In the genomic region with DNA sequence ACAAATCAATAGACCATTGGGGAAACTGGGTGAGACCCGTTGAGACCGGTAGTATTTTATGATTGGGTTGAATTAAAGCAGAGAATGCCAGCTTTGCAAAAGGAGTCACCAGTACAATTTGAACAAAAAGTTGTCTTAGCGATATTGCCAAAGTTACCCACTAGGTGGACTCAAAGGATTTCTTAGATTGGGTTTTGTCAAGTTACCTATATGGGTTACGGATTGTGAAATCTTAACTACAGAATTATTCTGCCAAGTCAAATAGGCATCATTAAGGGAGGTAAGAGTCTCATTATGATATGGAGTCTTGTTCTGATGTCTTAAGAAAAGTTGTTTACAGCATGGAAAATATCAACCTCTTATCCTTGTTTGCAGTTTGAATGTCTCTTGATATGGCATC, we compare ENCODE assay signal across 12 cellular contexts.
DNase-seq lines count a peak whose midpoint lies in the region; FAIRE-seq and TF ChIP-seq lines count a peak whose summit lies in the region.
"Had no signal": no experiment of that assay in that cellular context is flagged by ENCODE, and none has a peak within 500 bp of the region (broad histone marks: within the 10 kb centered on the region; RNA-seq: fewer than 3 reads in every experiment).

No MANE protein-coding gene starts in this region.

- H3K4me1 Mint-ChIP-seq in activated naive CD4-positive, alpha-beta T cell treated with anti-CD3 and anti-CD28 coated beads, Interleukin-2, amount 10 ng/mL, durations not matched to agents 7 days and 5 days: no peaks in the 10 kb centered on the region

- H3K9me3 Mint-ChIP-seq in activated naive CD4-positive, alpha-beta T cell treated with anti-CD3 and anti-CD28 coated beads, Interleukin-2, amount 10 ng/mL, durations not matched to agents 7 days and 5 days: no peaks in the 10 kb centered on the region
- H3K9me3 Mint-ChIP-seq: CD8-positive, alpha-beta T cell; WTC11 had no signal

- peak; percentile 5 for DNase-seq in 8988T
- DNase-seq in GM18507 (ENCODE audit: extremely low spot score, insufficient read length, low read depth): no peak
- peak; percentile 22 for DNase-seq in NCI-H524 treated with DMSO at 0.1 percent for 48 hours (lab: John Stamatoyannopoulos, UW)
- DNase-seq in epithelial cell of esophagus (ENCODE audit: low read depth): peak; percentile 55
- no peak for DNase-seq in iPS-NIHi11 (ENCODE audit: low spot score)
- DNase-seq in SHP77 treated with DMSO at 0.1 percent for 48 hours (lab: John Stamatoyannopoulos, UW): no peak
- no peak for DNase-seq in NCI-H1436 treated with DMSO at 0.1 percent for 48 hours (lab: John Stamatoyannopoulos, UW)
- DNase-seq in activated naive CD4-positive, alpha-beta T cell treated with anti-CD3 and anti-CD28 coated beads, Interleukin-2, amount 10 ng/mL, durations not matched to agents 7 days and 5 days: no peak
- DNase-seq: adrenal gland; CD8-positive, alpha-beta T cell; tibial artery had no signal

- H3K36me3 Mint-ChIP-seq in activated naive CD4-positive, alpha-beta T cell treated with anti-CD3 and anti-CD28 coated beads, Interleukin-2, amount 10 ng/mL, durations not matched to agents 7 days and 5 days: no peaks in the 10 kb centered on the region
- H3K36me3 Mint-ChIP-seq: CD8-positive, alpha-beta T cell; WTC11 had no signal

- TF ChIP-seq CTCF in epithelial cell of esophagus (IDR thresholded peaks at IDR 0.05; ENCODE audit: insufficient read depth, low read depth, low read length, missing control alignments): peak; percentile 46

- no peak overlapping the region for H3K4me3 Mint-ChIP-seq in activated naive CD4-positive, alpha-beta T cell treated with anti-CD3 and anti-CD28 coated beads, Interleukin-2, amount 10 ng/mL, durations not matched to agents 7 days and 5 days
- H3K4me3 Mint-ChIP-seq: CD8-positive, alpha-beta T cell; WTC11 had no signal

- no peak overlapping the region for H3K27ac Mint-ChIP-seq in activated naive CD4-positive, alpha-beta T cell treated with anti-CD3 and anti-CD28 coated beads, Interleukin-2, amount 10 ng/mL, durations not matched to agents 7 days and 5 days
- H3K27ac Mint-ChIP-seq: CD8-positive, alpha-beta T cell had no signal

- H3K4me3 ChIP-seq in epithelial cell of esophagus (ENCODE audit: low read length): no peak overlapping the region
- H3K4me3 ChIP-seq: adrenal gland, tibial artery had no signal

- no peaks in the 10 kb centered on the region for H3K27me3 Mint-ChIP-seq in activated naive CD4-positive, alpha-beta T cell treated with anti-CD3 and anti-CD28 coated beads, Interleukin-2, amount 10 ng/mL, durations not matched to agents 7 days and 5 days

- CTCF ChIA-PET in activated naive CD4-positive, alpha-beta T cell treated with anti-CD3 and anti-CD28 coated beads, Interleukin-2, amount 10 ng/mL, durations not matched to agents 7 days and 5 days (lab: Charles Lee): no interaction called here

- FAIRE-seq in GM18507 (lab: Jason Lieb, UNC): peak; percentile 39

Comparison
In these comparisons a context has a peak if more than half of its experiments do, and no peak if none do; other contexts are left out.
1. DNase-seq: peak in 8988T (single experiment), NCI-H524 treated with DMSO at 0.1 percent for 48 hours (single experiment) and epithelial cell of esophagus (single experiment); none in GM18507 (single experiment), iPS-NIHi11 (single experiment), SHP77 treated with DMSO at 0.1 percent for 48 hours (single experiment), NCI-H1436 treated with DMSO at 0.1 percent for 48 hours (single experiment) and activated naive CD4-positive, alpha-beta T cell treated with anti-CD3 and anti-CD28 coated beads, Interleukin-2, amount 10 ng/mL, durations not matched to agents 7 days and 5 days (single experiment).